10 cellular contexts compared by ENCODE assay signal in genomic region chr15:75130597-75131268, GRCh38.
DNase-seq lines count a peak whose midpoint lies in the region; ATAC-seq and TF ChIP-seq lines count a peak whose summit lies in the region.
"Had no signal": no experiment of that assay in that cellular context is flagged by ENCODE, and none has a peak within 500 bp of the region (broad histone marks: within the 10 kb centered on the region; RNA-seq: fewer than 3 reads in every experiment).

No MANE protein-coding gene starts in this region.

- H3K9ac ChIP-seq in PC-3 (ENCODE audit: low read length), result no peak overlapping the region

- no peaks in the 10 kb centered on the region for H3K36me3 Mint-ChIP-seq in CD4-positive, alpha-beta memory T cell
- no peaks in the 10 kb centered on the region for H3K36me3 Mint-ChIP-seq in activated naive CD4-positive, alpha-beta T cell treated with anti-CD3 and anti-CD28 coated beads, Interleukin-2, amount 50 U/mL, for 72 hours

- peak overlapping the region; percentile 62 to 87 (median 81) for H3K4me3 Mint-ChIP-seq in CD4-positive, alpha-beta memory T cell

- no peaks in the 10 kb centered on the region for H3K9me3 ChIP-seq in CD4-positive, alpha-beta memory T cell (ENCODE audit: control insufficient read depth in 1 of 2, low read length in 2 of 2)
- H3K9me3 ChIP-seq in PC-3 (ENCODE audit: low read length), result no peaks in the 10 kb centered on the region
- H3K9me3 ChIP-seq: heart right ventricle had no signal

- DNase-seq in CD4-positive, alpha-beta memory T cell, result peak in 4 of 5 donors; percentile 13 to 36 (median 27)
- no peak for DNase-seq in activated naive CD4-positive, alpha-beta T cell treated with anti-CD3 and anti-CD28 coated beads, Interleukin-2, amount 50 U/mL, for 72 hours (ENCODE audit: low spot score in 2 of 2)
- DNase-seq in NCI-H1048 (lab: John Stamatoyannopoulos, UW) (no peak), Ammon's horn (ENCODE audit: low spot score) (no peak), AG08395 (ENCODE audit: low spot score) (no peak), PC-3 (no peak)
- DNase-seq: heart right ventricle, NCI-H187 treated with DMSO at 0.1 percent for 48 hours had no signal

- peak overlapping the region in 1 of 2 donors; percentile 42 for H3K4me3 ChIP-seq in CD4-positive, alpha-beta memory T cell (ENCODE audit: low read length in 2 of 2)
- no peak overlapping the region for H3K4me3 ChIP-seq in PC-3 (ENCODE audit: low read length)

- intact Hi-C loops in CD4-positive, alpha-beta memory T cell (cut with micrococcal nuclease), result no loop called here
- intact Hi-C loops in PC-3 (cut with micrococcal nuclease), result no loop called here

- H3K9me2 ChIP-seq in PC-3 (replicated peaks; ENCODE audit: low read length), result no peaks in the 10 kb centered on the region

- H3K4me2 ChIP-seq in PC-3 (ENCODE audit: low read length), result no peak overlapping the region

- no peaks in the 10 kb centered on the region for H3K27me3 ChIP-seq in CD4-positive, alpha-beta memory T cell (ENCODE audit: insufficient read depth, low read length)
- H3K27me3 ChIP-seq in PC-3 (ENCODE audit: low read length), result no peaks in the 10 kb centered on the region
- H3K27me3 ChIP-seq: heart right ventricle had no signal

- CTCF ChIA-PET in CD4-positive, alpha-beta memory T cell (lab: Charles Lee; ENCODE audit: partially characterized antibody), result no interaction called here
- CTCF ChIA-PET in PC-3 (lab: Charles Lee), result no interaction called here

- POLR2A ChIA-PET in CD4-positive, alpha-beta memory T cell (lab: Charles Lee; ENCODE audit: partially characterized antibody), result interaction anchor here (0.6 to 1.0 kb wide), 2 partner anchors 32 to 711 kb away, joined by 3 to 4 read pairs; no protein-coding TSS in a partner anchor
- POLR2A ChIA-PET in PC-3 (lab: Charles Lee; ENCODE audit: unreplicated experiment), result no interaction called here

- H3K4me1 ChIP-seq in CD4-positive, alpha-beta memory T cell (ENCODE audit: insufficient read depth, low read length), result peaks cover 12% of the 10 kb centered on the region
- H3K4me1 ChIP-seq in PC-3 (ENCODE audit: insufficient read depth, low read length), result peaks cover 13% of the 10 kb centered on the region

- ATAC-seq in GM19395 (IDR thresholded peaks at IDR 0.05; ENCODE audit: unreplicated experiment) (peak; percentile 91), HG03139 (IDR thresholded peaks at IDR 0.05; ENCODE audit: unreplicated experiment) (peak; percentile 75), PC-3 (no peak)
- peak; percentile 98 to 100 for ATAC-seq in activated naive CD4-positive, alpha-beta T cell treated with anti-CD3 and anti-CD28 coated beads, Interleukin-2, amount 50 U/mL, for 72 hours

- no peak for TF ChIP-seq CTCF in PC-3 (conservative IDR thresholded peaks at IDR 0.05; ENCODE audit: low read depth, low read length)

- no peaks in the 10 kb centered on the region for H4K20me1 ChIP-seq in PC-3 (ENCODE audit: low read length)

- H3K9me3 Mint-ChIP-seq in CD4-positive, alpha-beta memory T cell, result no peaks in the 10 kb centered on the region
- no peaks in the 10 kb centered on the region for H3K9me3 Mint-ChIP-seq in activated naive CD4-positive, alpha-beta T cell treated with anti-CD3 and anti-CD28 coated beads, Interleukin-2, amount 50 U/mL, for 72 hours

- no peak overlapping the region for H2AFZ ChIP-seq in PC-3 (ENCODE audit: low read length)

- no peaks in the 10 kb centered on the region for H3K36me3 ChIP-seq in CD4-positive, alpha-beta memory T cell (ENCODE audit: insufficient read depth, low read length)
- H3K36me3 ChIP-seq in PC-3 (ENCODE audit: low read depth, low read length), result no peaks in the 10 kb centered on the region
- H3K36me3 ChIP-seq: heart right ventricle had no signal

- H3F3A ChIP-seq in PC-3 (ENCODE audit: low read length, unreplicated experiment), result no peaks in the 10 kb centered on the region

- H3K27me3 Mint-ChIP-seq in CD4-positive, alpha-beta memory T cell, result no peaks in the 10 kb centered on the region

- no TSS peak for BruUV-seq in PC-3 (replicated peaks; lab: Mats Ljungman, UMichigan)

- H3K27ac Mint-ChIP-seq in CD4-positive, alpha-beta memory T cell, result peak overlapping the region in 6 of 7 donors; percentile 41 to 88 (median 56)
- peak overlapping the region in 1 of 2 donors; percentile 81 for H3K27ac Mint-ChIP-seq in activated naive CD4-positive, alpha-beta T cell treated with anti-CD3 and anti-CD28 coated beads, Interleukin-2, amount 50 U/mL, for 72 hours

- no peaks in the 10 kb centered on the region for H3K79me2 ChIP-seq in PC-3 (ENCODE audit: low read length)

- peaks cover 9 to 20% (median 16%) of the 10 kb centered on the region in 4 donors for H3K4me1 Mint-ChIP-seq in CD4-positive, alpha-beta memory T cell

- no peak overlapping the region for H3K27ac ChIP-seq in CD4-positive, alpha-beta memory T cell (ENCODE audit: low read depth, low read length)
- no peak overlapping the region for H3K27ac ChIP-seq in PC-3 (ENCODE audit: low read length)

Comparison
In these comparisons a context has a peak if more than half of its experiments do, and no peak if none do; other contexts are left out.
1. DNase-seq: peak in CD4-positive, alpha-beta memory T cell (4 of 5); none in activated naive CD4-positive, alpha-beta T cell treated with anti-CD3 and anti-CD28 coated beads, Interleukin-2, amount 50 U/mL, for 72 hours (0 of 2), NCI-H1048 (single experiment), Ammon's horn (single experiment), AG08395 (single experiment) and PC-3 (single experiment).